ENCODE assay signal across 24 cellular contexts in genomic region chr10:113320980-113321379, GRCh38.
DNase-seq lines count a peak whose midpoint lies in the region; ATAC-seq and TF ChIP-seq lines count a peak whose summit lies in the region.
"Had no signal": no experiment of that assay in that cellular context is flagged by ENCODE, and none has a peak within 500 bp of the region (broad histone marks: within the 10 kb centered on the region; RNA-seq: fewer than 3 reads in every experiment).

No MANE protein-coding gene starts in this region.

- POLR2A ChIA-PET in T-cell (lab: Charles Lee) = no interaction called here

- peak; percentile 55 for ATAC-seq in Right ventricle myocardium superior (ENCODE audit: poor library complexity)
- no peak for ATAC-seq in Right ventricle myocardium inferior
- ATAC-seq in lower lobe of right lung = peak; percentile 55 to 61
- ATAC-seq in T-cell (replicated peaks in 1 of 4) = no peak
- ATAC-seq in GM21786 (IDR thresholded peaks at IDR 0.05; ENCODE audit: unreplicated experiment) = no peak
- ATAC-seq: activated naive CD4-positive, alpha-beta T cell treated with anti-CD3 and anti-CD28 coated beads, Interleukin-2, amount 50 U/mL, for 72 hours; HCT116; natural killer cell had no signal

- H3K27me3 Mint-ChIP-seq in T-cell = peaks cover 2 to 11% of the 10 kb centered on the region in 2 donors

- intact Hi-C loops in Right ventricle myocardium superior (cut with DNase I) = no loop called here
- intact Hi-C loops in Right ventricle myocardium inferior (cut with DNase I) = no loop called here
- intact Hi-C loops in lower lobe of right lung (cut with DNase I) = no loop called here
- intact Hi-C loops in prostate gland (cut with DNase I) = no loop called here

- peaks cover 0 to 2% (median 0%) of the 10 kb centered on the region in 3 donors for H3K4me1 Mint-ChIP-seq in T-cell
- H3K4me1 Mint-ChIP-seq: CD4-positive, alpha-beta memory T cell had no signal

- DNase-seq in Right ventricle myocardium superior (no peak), Right ventricle myocardium inferior (ENCODE audit: missing footprints) (no peak), NOMO-1 treated with dmso at 0.1 percent for 144 hours (lab: John Stamatoyannopoulos, UW; ENCODE audit: unreplicated experiment) (peak; percentile 63), lower lobe of right lung (no peak), superior temporal gyrus (ENCODE audit: extremely low spot score) (peak; percentile 25), T-cell (no peak), prostate gland (ENCODE audit: low spot score) (no peak)
- DNase-seq: 8988T; activated CD4-positive, alpha-beta T cell treated with anti-CD3 and anti-CD28 coated beads for 48 hours; activated CD8-positive, alpha-beta memory T cell treated with anti-CD3 and anti-CD28 coated beads for 24 hours; CD4-positive, alpha-beta memory T cell; effector CD8-positive, alpha-beta T cell; KG1; natural killer cell; NCI-H1417; NCI-H2029 treated with DMSO at 0.1 percent for 48 hours; NCI-H526; occipital lobe; stimulated activated naive CD4-positive, alpha-beta T cell treated with Interleukin-2 at 50 U/mL for 16 hours had no signal

- H3K4me1 ChIP-seq in lower lobe of right lung = peaks cover 15% of the 10 kb centered on the region
- no peaks in the 10 kb centered on the region for H3K4me1 ChIP-seq in prostate gland (replicated peaks)
- H3K4me1 ChIP-seq: breast epithelium had no signal

- TF ChIP-seq CTCF in lower lobe of right lung (IDR thresholded peaks at IDR 0.05) = no peak
- no peak for TF ChIP-seq CTCF in prostate gland (IDR thresholded peaks at IDR 0.05)

- no peak overlapping the region for H3K27ac Mint-ChIP-seq in T-cell
- H3K27ac Mint-ChIP-seq: activated naive CD4-positive, alpha-beta T cell treated with anti-CD3 and anti-CD28 coated beads, Interleukin-2, amount 50 U/mL, for 72 hours; CD4-positive, alpha-beta memory T cell; natural killer cell had no signal

- no peaks in the 10 kb centered on the region for H3K36me3 Mint-ChIP-seq in T-cell
- H3K36me3 Mint-ChIP-seq: CD4-positive, alpha-beta memory T cell; natural killer cell had no signal

- no peak overlapping the region for H3K4me3 Mint-ChIP-seq in T-cell
- H3K4me3 Mint-ChIP-seq: CD4-positive, alpha-beta memory T cell; natural killer cell had no signal

- H3K27ac ChIP-seq in lower lobe of right lung (peak overlapping the region; percentile 5), prostate gland (no peak overlapping the region)
- H3K27ac ChIP-seq: breast epithelium, SJSA1 had no signal

- H3K36me3 ChIP-seq in lower lobe of right lung (no peaks in the 10 kb centered on the region), prostate gland (no peaks in the 10 kb centered on the region)
- H3K36me3 ChIP-seq: breast epithelium, SJSA1 had no signal

- H3K27me3 ChIP-seq in lower lobe of right lung (ENCODE audit: low read depth) (no peaks in the 10 kb centered on the region), prostate gland (replicated peaks; ENCODE audit: insufficient read depth) (no peaks in the 10 kb centered on the region)
- H3K27me3 ChIP-seq: breast epithelium, SJSA1 had no signal

- CTCF ChIA-PET in T-cell (lab: Charles Lee) = no interaction called here

- TF ChIP-seq POLR2A in prostate gland (IDR thresholded peaks at IDR 0.05) = no peak

- H3K4me3 ChIP-seq in lower lobe of right lung = no peak overlapping the region
- H3K4me3 ChIP-seq in prostate gland = no peak overlapping the region
- H3K4me3 ChIP-seq: breast epithelium, SJSA1 had no signal

- peaks cover 0 to 7% (median 0%) of the 10 kb centered on the region in 3 donors for H3K9me3 Mint-ChIP-seq in T-cell
- H3K9me3 Mint-ChIP-seq: natural killer cell had no signal

- 78% methylated on average over 6 of the region's 6 CpGs for WGBS in prostate gland

- H3K9me3 ChIP-seq in lower lobe of right lung (no peaks in the 10 kb centered on the region), prostate gland (no peaks in the 10 kb centered on the region)
- H3K9me3 ChIP-seq: breast epithelium had no signal

Comparison
In these comparisons a context has a peak if more than half of its experiments do, and no peak if none do; other contexts are left out.
1. ATAC-seq: peak in Right ventricle myocardium superior (single experiment) and lower lobe of right lung (2 of 2); none in Right ventricle myocardium inferior (single experiment), T-cell (0 of 4) and GM21786 (single experiment).
2. DNase-seq: peak in NOMO-1 treated with dmso at 0.1 percent for 144 hours (single experiment) and superior temporal gyrus (single experiment); none in Right ventricle myocardium superior (single experiment), Right ventricle myocardium inferior (single experiment), lower lobe of right lung (single experiment), T-cell (0 of 34) and prostate gland (single experiment).